In genomic region chr1:25896266-25896665, GRCh38 we compare ENCODE assay signal across 10 cellular contexts. TPM values are rescaled to one million over a fixed set of nuclear protein-coding genes. Genes with fewer than 3 reads are reported as not detected.
DNase-seq lines count a peak whose midpoint lies in the region; ATAC-seq and TF ChIP-seq lines count a peak whose summit lies in the region.
"Had no signal": no experiment of that assay in that cellular context is flagged by ENCODE, and none has a peak within 500 bp of the region (broad histone marks: within the 10 kb centered on the region; RNA-seq: fewer than 3 reads in every experiment).

No MANE protein-coding gene starts in this region.

- WGBS in psoas muscle, 3 donors = 29 to 63% (median 38%) methylated on average over 1 of the region's 1 CpG

- H3K27ac ChIP-seq in psoas muscle = peak overlapping the region; percentile 42
- H3K27ac ChIP-seq: SJCRH30 had no signal

- no peaks in the 10 kb centered on the region for H3K27me3 ChIP-seq in psoas muscle (ENCODE audit: insufficient read depth in 3 of 3, low read length in 2 of 3)
- H3K27me3 ChIP-seq: SJCRH30 had no signal

- peaks cover 0 to 21% of the 10 kb centered on the region in 2 donors for H3K36me3 ChIP-seq in psoas muscle (ENCODE audit: insufficient read depth in 1 of 2, low read depth in 1 of 2)

- intact Hi-C loops in psoas muscle (cut with DNase I) = loop anchor here (5.0 to 10.0 kb wide), 2 partner anchors 101 to 269 kb away; partner anchors contain the start of genes C1orf232 (in 1 of the 2), PAFAH2 (in 1 of the 2) and ZNF593 (in 1 of the 2)

- no peak for TF ChIP-seq CTCF in psoas muscle (IDR thresholded peaks at IDR 0.05)

- peak; percentile 26 for DNase-seq in NCI-H2227 (lab: John Stamatoyannopoulos, UW; ENCODE audit: unreplicated experiment)
- no peak for DNase-seq in NCI-H2227 treated with DMSO at 0.1 percent for 48 hours (lab: John Stamatoyannopoulos, UW)
- DNase-seq in NCI-H2196 (lab: John Stamatoyannopoulos, UW; ENCODE audit: unreplicated experiment) = peak; percentile 43
- DNase-seq in cerebellum (ENCODE audit: low spot score) = peak; percentile 33
- no peak for DNase-seq in psoas muscle
- DNase-seq in activated CD4-positive, CD25-positive, alpha-beta regulatory T cell (lab: John Stamatoyannopoulos, UW) = no peak
- DNase-seq in SHP77 (lab: John Stamatoyannopoulos, UW) = no peak

- ATAC-seq in psoas muscle = peak in 2 of 4 donors; percentile 30 to 64
- ATAC-seq in HG02870 (IDR thresholded peaks at IDR 0.05; ENCODE audit: unreplicated experiment) = no peak

- H3K9me3 ChIP-seq in psoas muscle = no peaks in the 10 kb centered on the region
- H3K9me3 ChIP-seq: SJCRH30 had no signal

- H3K4me1 ChIP-seq in psoas muscle = peaks cover 17% of the 10 kb centered on the region

- no peak overlapping the region for H3K4me3 ChIP-seq in psoas muscle
- H3K4me3 ChIP-seq: GM12878, SJCRH30 had no signal

RNA-seq across cellular contexts. Expression of gene STMN1, which starts 10.0 kb away (rescaled TPM):
- total RNA-seq in cerebellum = 281 TPM
- 10 to 100 TPM; 10.1 to 29.2 (median 16.6) TPM for total RNA-seq in psoas muscle
- polyA plus RNA-seq in psoas muscle = 10 to 100 TPM in 2 of 3 donors, 1 to 10 TPM in 1; 7.6 to 24.8 (median 14.3) TPM

RNA-seq across cellular contexts. Expression of gene PAQR7, which starts 20.8 kb away (rescaled TPM):
- 6.4 TPM for total RNA-seq in cerebellum
- 1 to 10 TPM; 2.2 to 3.7 (median 2.6) TPM for total RNA-seq in psoas muscle
- polyA plus RNA-seq in psoas muscle = 1 to 10 TPM; 2.1 to 2.9 (median 2.2) TPM

RNA-seq across cellular contexts. Expression of gene AUNIP, which starts 37.0 kb away (rescaled TPM):
- total RNA-seq in cerebellum (1.9 TPM), psoas muscle (under 1 TPM in 2 of 4 donors, not detected in 2; 0.26 to 0.47 TPM)
- under 1 TPM; 0.05 to 0.13 (median 0.07) TPM for polyA plus RNA-seq in psoas muscle

Comparison
In these comparisons a context has a peak if more than half of its experiments do, and no peak if none do; other contexts are left out.
1. DNase-seq: peak in NCI-H2227 (single experiment), NCI-H2196 (single experiment) and cerebellum (single experiment); none in NCI-H2227 treated with DMSO at 0.1 percent for 48 hours (single experiment), psoas muscle (0 of 2), activated CD4-positive, CD25-positive, alpha-beta regulatory T cell (0 of 4) and SHP77 (0 of 2).